Comparison of ENCODE assay signal across 24 cellular contexts in the genomic region with DNA sequence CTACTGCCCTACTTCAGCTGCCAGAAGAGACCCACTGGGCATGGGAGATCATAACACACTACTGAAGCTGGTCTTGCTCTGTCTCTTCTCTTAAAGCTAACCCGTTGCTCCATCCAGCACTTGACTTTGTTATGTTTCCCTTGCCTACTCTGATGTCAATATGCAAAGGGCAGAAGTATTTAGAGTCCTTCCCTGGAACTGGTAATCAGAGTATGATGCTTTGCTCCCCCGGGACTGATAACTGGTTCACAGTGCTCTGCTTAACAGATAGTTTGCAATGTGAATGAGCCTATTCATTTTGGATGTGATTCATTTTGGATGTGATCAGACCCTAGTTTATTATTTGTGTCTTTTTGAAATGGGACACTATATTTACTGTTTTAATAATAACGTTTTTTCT. TPM values are rescaled to one million over a fixed set of nuclear protein-coding genes. Genes with fewer than 3 reads are reported as not detected.
"Had no signal": no experiment of that assay in that cellular context is flagged by ENCODE, and none has a peak within 500 bp of the region (broad histone marks: within the 10 kb centered on the region; RNA-seq: fewer than 3 reads in every experiment).

No MANE protein-coding gene starts in this region.

- H3K9me3 ChIP-seq: esophagus muscularis mucosa, gastroesophageal sphincter, mucosa of descending colon had no signal

- DNase-seq: effector memory CD8-positive, alpha-beta T cell; foreskin fibroblast; kidney glomerular epithelial cell; mucosa of descending colon; naive thymus-derived CD8-positive, alpha-beta T cell; posterior cingulate gyrus; small intestine; stimulated activated CD4-positive, alpha-beta T cell treated with anti-CD3 and anti-CD28 coated beads, Interleukin-12 subunit alpha, Interleukin-12 subunit beta, amount 100 ng/mL, for 4 hours; stimulated activated naive CD4-positive, alpha-beta T cell treated with Interleukin-2 at 50 U/mL for 16 hours; trophoblast cell had no signal

- H2AFZ ChIP-seq: hepatocyte had no signal

- H3K4me3 ChIP-seq: esophagus muscularis mucosa, gastroesophageal sphincter, hepatocyte, mucosa of descending colon had no signal

- ATAC-seq: effector memory CD8-positive, alpha-beta T cell; gastroesophageal sphincter; mucosa of descending colon; naive thymus-derived CD8-positive, alpha-beta T cell had no signal

- FAIRE-seq: colon, islet of Langerhans, small intestine had no signal

- H3K9me3 Mint-ChIP-seq: dendritic cell treated with granulocyte-macrophage colony-stimulating factor and Interleukin-4, amounts not matched to agents 40 ng/mL and 50 ng/mL, for 4 days; effector memory CD8-positive, alpha-beta T cell had no signal

- H3K4me2 ChIP-seq: hepatocyte had no signal

- H3K27ac Mint-ChIP-seq: dendritic cell treated with granulocyte-macrophage colony-stimulating factor and Interleukin-4, amounts not matched to agents 40 ng/mL and 50 ng/mL, for 4 days; effector memory CD8-positive, alpha-beta T cell; naive thymus-derived CD8-positive, alpha-beta T cell had no signal

- H3K27ac ChIP-seq: epithelial cell of prostate, esophagus muscularis mucosa, gastroesophageal sphincter, hepatocyte had no signal

- H3K4me3 Mint-ChIP-seq: dendritic cell treated with granulocyte-macrophage colony-stimulating factor and Interleukin-4, amounts not matched to agents 40 ng/mL and 50 ng/mL, for 4 days; effector memory CD8-positive, alpha-beta T cell; naive thymus-derived CD8-positive, alpha-beta T cell had no signal

- H3K79me2 ChIP-seq: hepatocyte had no signal

- H3K36me3 ChIP-seq: esophagus muscularis mucosa, gastroesophageal sphincter had no signal

RNA-seq across cellular contexts. Expression of a gene that starts 12.3 kb away (rescaled TPM):
- total RNA-seq: esophagus muscularis mucosa; gastroesophageal sphincter; hepatocyte; liver; lung microvascular endothelial cell; mesenteric fat pad; mucosa of descending colon; naive thymus-derived CD8-positive, alpha-beta T cell; osteocyte; pulmonary artery endothelial cell; urinary bladder had no signal
- polyA plus RNA-seq: hepatocyte; liver; naive thymus-derived CD8-positive, alpha-beta T cell; neural cell; urinary bladder had no signal
